In genomic region chr11:9574806-9575530, GRCh38 we compare ENCODE assay signal across 1 cellular context.
A peak's percentile ranks its signal among the peaks of the same experiment; 100 is the strongest.
TF ChIP-seq lines count a peak whose summit lies in the region.

No MANE protein-coding gene starts in this region.

TF ChIP-seq in K562, 482 proteins besides CTCF, POLR2A, EP300 and RAD21 (continued from another document):
- TF ChIP-seq ZNF318 (IDR thresholded peaks at IDR 0.05; ENCODE audit: borderline replicate concordance in 1 of 2, low read depth in 1 of 2) (no peak), E2F1 (CRISPR knock-in tag; IDR thresholded peaks at IDR 0.05) (peak; percentile 39; the same call in 1 of the 2 replicates), RAD51 (IDR thresholded peaks at IDR 0.05; ENCODE audit: borderline replicate concordance, low read depth) (no peak), POLR2AphosphoS5 (IDR thresholded peaks at IDR 0.05; ENCODE audit: control insufficient read depth, insufficient read depth, low read depth, low read length) (peak; percentile 45), NBN (IDR thresholded peaks at IDR 0.05; ENCODE audit: low read depth) (0 out of 2 replicates have a peak, but pooled peaks have one; percentile 7), DPF2 (IDR thresholded peaks at IDR 0.05) (peak; percentile 56; the same call in 1 of the 2 replicates), ZBTB5 (IDR thresholded peaks at IDR 0.05) (no peak), NFRKB (IDR thresholded peaks at IDR 0.05; ENCODE audit: low read depth) (peak; percentile 17; the same call in 1 of the 2 replicates), SMAD1 (IDR thresholded peaks at IDR 0.05; ENCODE audit: low read depth, low read length, partially characterized antibody) (peak; percentile 43), MYC (IDR thresholded peaks at IDR 0.05; ENCODE audit: low read depth, low read length) (no peak; the same call in 1 of the 2 replicates), MYC (CRISPR knock-in tag; IDR thresholded peaks at IDR 0.05; ENCODE audit: borderline replicate concordance, low read depth) (peak; percentile 65; the same call in 1 of the 2 replicates), IFI16 (CRISPR knock-in tag; IDR thresholded peaks at IDR 0.05) (0 out of 2 replicates have a peak, but pooled peaks have one; percentile 12), GMEB1 (CRISPR knock-in tag; IDR thresholded peaks at IDR 0.05) (no peak), HDAC2 (IDR thresholded peaks at IDR 0.05) (peak; percentile 48; the same call in 1 of the 2 replicates), NR2C2 (CRISPR knock-in tag; IDR thresholded peaks at IDR 0.05) (no peak), NR2C2 (tag; IDR thresholded peaks at IDR 0.05) (peak; percentile 24; the same call in 1 of the 2 replicates), KDM5B (IDR thresholded peaks at IDR 0.05; ENCODE audit: insufficient replicate concordance, low read depth, low read length) (peak; percentile 28), ZNF561 (CRISPR knock-in tag; conservative IDR thresholded peaks at IDR 0.05) (no peak), BRCA1 (IDR thresholded peaks at IDR 0.05) (no peak), BRCA1 (CRISPR knock-in tag; IDR thresholded peaks at IDR 0.05) (0 out of 2 replicates have a peak, but pooled peaks have one; percentile 15), MNT (conservative IDR thresholded peaks at IDR 0.05) (peak in 1 of 2 experiments; percentile 53; a peak in 3 of 4 replicates)
